8 cellular contexts compared by ENCODE assay signal in genomic region chr6:89411269-89412070, GRCh38. TPM values are rescaled to one million over a fixed set of nuclear protein-coding genes. Genes with fewer than 3 reads are reported as not detected.
DNase-seq lines count a peak whose midpoint lies in the region; ATAC-seq and FAIRE-seq lines count a peak whose summit lies in the region.

No MANE protein-coding gene starts in this region.

- CTCF ChIA-PET in activated naive CD4-positive, alpha-beta T cell treated with anti-CD3 and anti-CD28 coated beads for 36 hours (lab: Charles Lee) = interaction anchor here (0.6 to 5.5 kb wide), 3 partner anchors 20 to 107 kb away, joined by 4 to 26 read pairs (median 20); partner anchors contain the start of gene ANKRD6

- intact Hi-C loops in activated naive CD4-positive, alpha-beta T cell treated with anti-CD3 and anti-CD28 coated beads for 36 hours (cut with micrococcal nuclease) = loop anchor here (1.0 to 10.0 kb wide), 9 partner anchors 22 to 1173 kb away; partner anchors contain the start of genes ANKRD6, CASP8AP2, LYRM2 and MAP3K7
- intact Hi-C loops in cardiac septum (cut with DNase I) = loop anchor here (5.0 kb wide), 1 partner anchor 44 kb away; no protein-coding TSS in a partner anchor
- intact Hi-C loops in posterior vena cava (cut with DNase I) = no loop called here

- no peak for FAIRE-seq in HTR-8/SVneo (lab: Jason Lieb, UNC)

- peak; percentile 49 for ATAC-seq in HG02852 (IDR thresholded peaks at IDR 0.05; ENCODE audit: unreplicated experiment)

- H3K36me3 Mint-ChIP-seq in activated naive CD4-positive, alpha-beta T cell treated with anti-CD3 and anti-CD28 coated beads for 36 hours (ENCODE audit: low read depth) = no peaks in the 10 kb centered on the region

- H3K4me1 Mint-ChIP-seq in activated naive CD4-positive, alpha-beta T cell treated with anti-CD3 and anti-CD28 coated beads for 36 hours (ENCODE audit: low read depth) = peaks cover 23% of the 10 kb centered on the region

- peak overlapping the region; percentile 76 for H3K4me3 Mint-ChIP-seq in activated naive CD4-positive, alpha-beta T cell treated with anti-CD3 and anti-CD28 coated beads for 36 hours

- DNase-seq in NCI-H2081 (lab: John Stamatoyannopoulos, UW) (peak; percentile 28 to 44), NCI-H2081 treated with DMSO at 0.1 percent for 48 hours (lab: John Stamatoyannopoulos, UW) (no peak), NCI-H526 (lab: John Stamatoyannopoulos, UW) (peak; percentile 40 to 80), cardiac septum (ENCODE audit: low spot score) (peak; percentile 79), posterior vena cava (ENCODE audit: low spot score) (peak; percentile 85), HTR-8/SVneo (ENCODE audit: insufficient read length, low spot score) (no peak)
- DNase-seq in activated naive CD4-positive, alpha-beta T cell treated with anti-CD3 and anti-CD28 coated beads for 36 hours = peak; percentile 35

- H3K9me3 Mint-ChIP-seq in activated naive CD4-positive, alpha-beta T cell treated with anti-CD3 and anti-CD28 coated beads for 36 hours = no peaks in the 10 kb centered on the region

- H3K27me3 Mint-ChIP-seq in activated naive CD4-positive, alpha-beta T cell treated with anti-CD3 and anti-CD28 coated beads for 36 hours (ENCODE audit: low read depth) = peaks cover 3% of the 10 kb centered on the region

- no peak overlapping the region for H3K27ac Mint-ChIP-seq in activated naive CD4-positive, alpha-beta T cell treated with anti-CD3 and anti-CD28 coated beads for 36 hours

RNA-seq across cellular contexts. Expression of gene RRAGD, which starts 0.6 kb away (rescaled TPM):
- total RNA-seq in activated naive CD4-positive, alpha-beta T cell treated with anti-CD3 and anti-CD28 coated beads for 36 hours = 10 to 100 TPM; 11.3 to 13.2 TPM
- 90.5 TPM for total RNA-seq in cardiac septum
- 10 to 100 TPM; 21.7 to 31.3 TPM for total RNA-seq in posterior vena cava

RNA-seq across cellular contexts. Expression of gene ANKRD6, which starts 21.5 kb away (rescaled TPM):
- total RNA-seq in activated naive CD4-positive, alpha-beta T cell treated with anti-CD3 and anti-CD28 coated beads for 36 hours = 1 to 10 TPM; 1.5 to 1.6 TPM
- total RNA-seq in cardiac septum = 6.5 TPM
- 10 to 100 TPM; 14.6 to 16.0 TPM for total RNA-seq in posterior vena cava

RNA-seq across cellular contexts. Expression of gene UBE2J1, which starts 58.9 kb away (rescaled TPM):
- 10 to 100 TPM; 10.8 to 10.9 TPM for total RNA-seq in activated naive CD4-positive, alpha-beta T cell treated with anti-CD3 and anti-CD28 coated beads for 36 hours
- total RNA-seq in cardiac septum = 18.0 TPM
- 10 to 100 TPM; 39.8 to 43.8 TPM for total RNA-seq in posterior vena cava

Comparison
In these comparisons a context has a peak if more than half of its experiments do, and no peak if none do; other contexts are left out.
1. DNase-seq: peak in NCI-H2081 (2 of 2), NCI-H526 (2 of 2), activated naive CD4-positive, alpha-beta T cell treated with anti-CD3 and anti-CD28 coated beads for 36 hours (single experiment), cardiac septum (single experiment) and posterior vena cava (single experiment); none in NCI-H2081 treated with DMSO at 0.1 percent for 48 hours (single experiment) and HTR-8/SVneo (single experiment).
2. intact Hi-C loops: an anchor here in activated naive CD4-positive, alpha-beta T cell treated with anti-CD3 and anti-CD28 coated beads for 36 hours (1.0 to 10.0 kb wide) and cardiac septum (5.0 kb wide); none called in posterior vena cava.